ENCODE assay signal across 16 cellular contexts in genomic region chr9:81264516-81264915, GRCh38.
DNase-seq lines count a peak whose midpoint lies in the region; ATAC-seq and TF ChIP-seq lines count a peak whose summit lies in the region.
"Had no signal": no experiment of that assay in that cellular context is flagged by ENCODE, and none has a peak within 500 bp of the region (broad histone marks: within the 10 kb centered on the region; RNA-seq: fewer than 3 reads in every experiment).

No MANE protein-coding gene starts in this region.

- peak; percentile 8 for DNase-seq in MG63
- peak; percentile 50 for DNase-seq in amniotic epithelial cell (ENCODE audit: low read depth)
- peak; percentile 21 for DNase-seq in glutamatergic neuron
- peak; percentile 28 for DNase-seq in retina
- no peak for DNase-seq in PC-9
- DNase-seq in prostate gland (ENCODE audit: low spot score): no peak
- DNase-seq: CD8-positive, alpha-beta T cell; gastrocnemius medialis; kidney glomerular epithelial cell; tibial artery had no signal

- TF ChIP-seq CTCF in glutamatergic neuron (IDR thresholded peaks at IDR 0.05; ENCODE audit: partially characterized antibody, unreplicated experiment) (no peak), PC-9 (conservative IDR thresholded peaks at IDR 0.05) (no peak), prostate gland (IDR thresholded peaks at IDR 0.05) (no peak)

- H3K4me2 ChIP-seq in PC-9: no peak overlapping the region

- no peaks in the 10 kb centered on the region for H3K79me2 ChIP-seq in PC-9 (ENCODE audit: low read depth)

- H3K4me3 Mint-ChIP-seq in glutamatergic neuron (ENCODE audit: unreplicated experiment): no peak overlapping the region
- H3K4me3 Mint-ChIP-seq: CD8-positive, alpha-beta T cell; T-helper 2 cell treated with Interferon-gamma antibody and Interleukin-4, amounts not matched to agents 5 μg/mL and 100 μg/mL, for 36 hours had no signal

- peak overlapping the region; percentile 97 for H3K27ac Mint-ChIP-seq in glutamatergic neuron (ENCODE audit: unreplicated experiment)
- H3K27ac Mint-ChIP-seq: CD8-positive, alpha-beta T cell; T-helper 2 cell treated with Interferon-gamma antibody and Interleukin-4, amounts not matched to agents 5 μg/mL and 100 μg/mL, for 36 hours had no signal

- H3K27me3 ChIP-seq in MG63: no peaks in the 10 kb centered on the region
- H3K27me3 ChIP-seq in PC-9 (ENCODE audit: insufficient read depth, low read depth): no peaks in the 10 kb centered on the region
- no peaks in the 10 kb centered on the region for H3K27me3 ChIP-seq in prostate gland (replicated peaks; ENCODE audit: insufficient read depth)
- H3K27me3 ChIP-seq: adrenal gland, gastrocnemius medialis, neutrophil, tibial artery had no signal

- H3K4me1 ChIP-seq in PC-9 (replicated peaks; ENCODE audit: insufficient read depth): peaks cover 8% of the 10 kb centered on the region
- H3K4me1 ChIP-seq in prostate gland (replicated peaks): no peaks in the 10 kb centered on the region
- H3K4me1 ChIP-seq: adrenal gland, gastrocnemius medialis, tibial artery had no signal

- no peaks in the 10 kb centered on the region for H4K20me1 ChIP-seq in PC-9 (ENCODE audit: insufficient read depth)

- no peak overlapping the region for H2AFZ ChIP-seq in PC-9

- H3F3A ChIP-seq in PC-9 (ENCODE audit: insufficient read depth, low read depth): no peaks in the 10 kb centered on the region

- no peak for TF ChIP-seq POLR2A in prostate gland (IDR thresholded peaks at IDR 0.05)

- H3K4me1 Mint-ChIP-seq in glutamatergic neuron (ENCODE audit: low read depth, unreplicated experiment): peaks cover 18% of the 10 kb centered on the region

- H3K27ac ChIP-seq in PC-9: no peak overlapping the region
- H3K27ac ChIP-seq in prostate gland: no peak overlapping the region
- H3K27ac ChIP-seq: adrenal gland, gastrocnemius medialis, neutrophil, tibial artery had no signal

- CTCF ChIA-PET in PC-9 (lab: Charles Lee): no interaction called here

- ATAC-seq in GM21825 (IDR thresholded peaks at IDR 0.05; ENCODE audit: unreplicated experiment): no peak
- no peak for ATAC-seq in GM21447 (IDR thresholded peaks at IDR 0.05; ENCODE audit: unreplicated experiment)
- ATAC-seq: CD8-positive, alpha-beta T cell; gastrocnemius medialis; Panc1 had no signal

- H3K9me3 ChIP-seq in MG63: no peaks in the 10 kb centered on the region
- H3K9me3 ChIP-seq in PC-9 (ENCODE audit: insufficient read depth, low read depth): peaks cover 4% of the 10 kb centered on the region
- no peaks in the 10 kb centered on the region for H3K9me3 ChIP-seq in prostate gland
- H3K9me3 ChIP-seq: adrenal gland, gastrocnemius medialis, neutrophil had no signal

- intact Hi-C loops in PC-9 (cut with micrococcal nuclease; ENCODE audit: unreplicated experiment) (no loop called here), prostate gland (cut with DNase I) (no loop called here)

- H3K4me3 ChIP-seq in MG63: no peak overlapping the region
- H3K4me3 ChIP-seq in PC-9: no peak overlapping the region
- H3K4me3 ChIP-seq in prostate gland: no peak overlapping the region
- H3K4me3 ChIP-seq: adrenal gland, gastrocnemius medialis, tibial artery had no signal

- H3K9me3 Mint-ChIP-seq in glutamatergic neuron (ENCODE audit: unreplicated experiment): peaks cover 9% of the 10 kb centered on the region

- no TSS peak for BruUV-seq in PC-9 (replicated peaks; lab: Mats Ljungman, UMichigan)

- no peaks in the 10 kb centered on the region for H3K9me2 ChIP-seq in PC-9 (ENCODE audit: insufficient read depth)

- no peaks in the 10 kb centered on the region for H3K36me3 ChIP-seq in MG63
- no peaks in the 10 kb centered on the region for H3K36me3 ChIP-seq in PC-9 (ENCODE audit: low read depth)
- H3K36me3 ChIP-seq in prostate gland: no peaks in the 10 kb centered on the region
- H3K36me3 ChIP-seq: adrenal gland, gastrocnemius medialis, neutrophil, tibial artery had no signal

- POLR2A ChIA-PET in PC-9 (lab: Charles Lee; ENCODE audit: unreplicated experiment): no interaction called here

- H3K36me3 Mint-ChIP-seq in glutamatergic neuron (ENCODE audit: unreplicated experiment): peaks cover 34% of the 10 kb centered on the region
- H3K36me3 Mint-ChIP-seq: CD8-positive, alpha-beta T cell had no signal

- no peaks in the 10 kb centered on the region for H3K27me3 Mint-ChIP-seq in glutamatergic neuron (ENCODE audit: unreplicated experiment)

- 68% methylated on average over 5 of the region's 5 CpGs for WGBS in prostate gland

Comparison
In these comparisons a context has a peak if more than half of its experiments do, and no peak if none do; other contexts are left out.
1. DNase-seq: peak in MG63 (single experiment), amniotic epithelial cell (single experiment), glutamatergic neuron (single experiment) and retina (single experiment); none in PC-9 (0 of 2) and prostate gland (single experiment).